Comparison of ENCODE assay signal across 20 cellular contexts in genomic region chr1:216553040-216553439, GRCh38.
"Had no signal": no experiment of that assay in that cellular context is flagged by ENCODE, and none has a peak within 500 bp of the region (broad histone marks: within the 10 kb centered on the region; RNA-seq: fewer than 3 reads in every experiment).

No MANE protein-coding gene starts in this region.

- H3K4me1 ChIP-seq: SJSA1 had no signal

- H3K27ac ChIP-seq: HL-60, SJSA1, SK-N-MC had no signal

- H3K36me3 ChIP-seq: MG63, SJSA1 had no signal

- H3K9me3 ChIP-seq: MG63, SJSA1 had no signal

- H3K4me3 ChIP-seq: MG63, SJSA1, SK-N-MC had no signal

- DNase-seq: Karpas-422, KG1, MG63, NCI-H1092 treated with DMSO at 0.1 percent for 48 hours, NCI-H1436, NCI-H187, NCI-H2029, NCI-H2081 treated with DMSO at 0.1 percent for 48 hours, NCI-H2171, NCI-H226, NCI-H446, NCI-H510A, NCI-H524 treated with DMSO at 0.1 percent for 48 hours, NCI-H82, Right ventricle myocardium superior, RPMI8226, SIG-M5 had no signal

- H3K27me3 ChIP-seq: MG63, SJSA1 had no signal
